Comparison of ENCODE assay signal across 12 cellular contexts in the genomic region with DNA sequence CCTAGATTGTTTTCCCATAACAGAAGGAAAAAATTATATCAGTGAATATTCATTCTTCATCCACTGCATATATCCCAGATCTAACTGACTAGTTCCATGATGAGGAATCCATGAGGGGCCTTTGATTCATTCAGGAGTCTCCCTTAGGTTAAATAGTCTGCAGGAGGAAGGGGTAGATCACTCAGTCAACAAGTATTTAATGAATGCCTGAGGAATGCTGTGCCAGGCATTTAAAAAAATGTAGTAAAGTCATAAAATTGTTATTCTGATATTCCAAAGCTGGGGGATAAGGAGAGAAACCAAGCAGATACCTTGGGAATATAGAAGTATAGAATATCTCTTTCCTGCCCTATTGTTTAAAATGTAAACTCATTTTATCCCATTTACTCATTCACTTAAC.
"Had no signal": no experiment of that assay in that cellular context is flagged by ENCODE, and none has a peak within 500 bp of the region (broad histone marks: within the 10 kb centered on the region; RNA-seq: fewer than 3 reads in every experiment).

No MANE protein-coding gene starts in this region.

- H3K27me3 ChIP-seq: right atrium auricular region had no signal

- ATAC-seq: stimulated activated naive CD8-positive, alpha-beta T cell treated with anti-CD3 and anti-CD28 coated beads, Interleukin-15, Interleukin-2, amounts not matched to agents 100 U/mL and 50 U/mL, for 24 hours had no signal

- H3K9me3 ChIP-seq: right atrium auricular region had no signal

- H3K36me3 ChIP-seq: right atrium auricular region had no signal

- H3K4me3 ChIP-seq: right atrium auricular region had no signal

- DNase-seq: activated CD4-positive, alpha-beta T cell treated with anti-CD3 and anti-CD28 coated beads for 1 hour; activated CD4-positive, alpha-beta T cell treated with anti-CD3 and anti-CD28 coated beads, Interleukin-2, amount 50 U/mL, for 4 hours; activated naive CD4-positive, alpha-beta T cell treated with anti-CD3 and anti-CD28 coated beads, Interleukin-2, amount 10 ng/mL, durations not matched to agents 7 days and 5 days; caudate nucleus; nucleus accumbens; small intestine; stimulated activated CD4-positive, alpha-beta T cell treated with anti-CD3 and anti-CD28 coated beads, Interleukin-4, amount 100 ng/mL, for 4 hours; stimulated activated CD8-positive, alpha-beta memory T cell treated with anti-CD3 and anti-CD28 coated beads, Interleukin-4, amount 100 ng/mL, for 48 hours; stimulated activated naive CD8-positive, alpha-beta T cell treated with anti-CD3 and anti-CD28 coated beads, Interleukin-15, Interleukin-2, amounts not matched to agents 100 U/mL and 50 U/mL, for 24 hours; T-helper 1 cell; T1000 had no signal

- H3K4me1 ChIP-seq: right atrium auricular region had no signal
